ENCODE assay signal across 13 cellular contexts in genomic region chr4:183783933-183784622, GRCh38.
DNase-seq lines count a peak whose midpoint lies in the region; ATAC-seq, FAIRE-seq and TF ChIP-seq lines count a peak whose summit lies in the region.
"Had no signal": no experiment of that assay in that cellular context is flagged by ENCODE, and none has a peak within 500 bp of the region (broad histone marks: within the 10 kb centered on the region; RNA-seq: fewer than 3 reads in every experiment).

No MANE protein-coding gene starts in this region.

- TF ChIP-seq POLR2A in uterus (IDR thresholded peaks at IDR 0.05): no peak

- TF ChIP-seq CTCF in brain (conservative IDR thresholded peaks at IDR 0.05) (no peak), uterus (IDR thresholded peaks at IDR 0.05) (no peak)

- H3K9me3 ChIP-seq in right cardiac atrium (ENCODE audit: control insufficient read depth, low read length) (no peaks in the 10 kb centered on the region), small intestine (ENCODE audit: control insufficient read depth, low read depth) (no peaks in the 10 kb centered on the region), uterus (no peaks in the 10 kb centered on the region)
- H3K9me3 ChIP-seq: SJSA1 had no signal

- H3K27me3 Mint-ChIP-seq in brain: peaks cover 4% of the 10 kb centered on the region

- no peaks in the 10 kb centered on the region for H3K4me1 ChIP-seq in right cardiac atrium (ENCODE audit: control insufficient read depth, insufficient read depth, low read length)
- no peaks in the 10 kb centered on the region for H3K4me1 ChIP-seq in small intestine (ENCODE audit: control insufficient read depth in 2 of 2, insufficient read depth in 1 of 2, low read depth in 1 of 2, low read length in 1 of 2)
- H3K4me1 ChIP-seq in uterus: no peaks in the 10 kb centered on the region
- H3K4me1 ChIP-seq: SJSA1 had no signal

- DNase-seq in HCEC 1CT (peak; percentile 7), right cardiac atrium (peak in 2 of 3 donors; percentile 63 to 72), small intestine (peak; percentile 31), uterus (no peak), RPMI8226 (no peak), T1000 (lab: John Stamatoyannopoulos, UW) (no peak)
- no peak for DNase-seq in stimulated activated CD4-positive, alpha-beta T cell treated with anti-CD3 and anti-CD28 coated beads, Interleukin-2, amount 100 ng/mL, for 24 hours
- DNase-seq: CD4-positive, alpha-beta T cell; NCI-H524 had no signal

- H3K4me1 Mint-ChIP-seq in brain: peaks cover 18% of the 10 kb centered on the region

- 27% methylated on average over 7 of the region's 7 CpGs for WGBS in right cardiac atrium
- 8 to 32% (median 20%) methylated on average over 7 of the region's 7 CpGs for WGBS in small intestine, 3 donors

- H3K4me3 ChIP-seq in right cardiac atrium (ENCODE audit: low read length) (no peak overlapping the region), small intestine (ENCODE audit: low read depth in 1 of 2, low read length in 2 of 2) (no peak overlapping the region), uterus (no peak overlapping the region)
- H3K4me3 ChIP-seq: coronary artery, SJSA1 had no signal

- peak overlapping the region in 3 of 5 experiments; percentile 23 to 71 (median 68) for H3K27ac Mint-ChIP-seq in brain
- H3K27ac Mint-ChIP-seq: CD4-positive, alpha-beta T cell; natural killer cell treated with Interleukin-12 subunit alpha and Interleukin-12 subunit beta and Interleukin-15 and Interleukin-18, amount 100 ng/mL, for 72 hours had no signal

- H3K27me3 ChIP-seq in right cardiac atrium (ENCODE audit: control insufficient read depth, insufficient read depth): no peaks in the 10 kb centered on the region
- no peaks in the 10 kb centered on the region for H3K27me3 ChIP-seq in small intestine (ENCODE audit: control insufficient read depth in 2 of 2, insufficient read depth in 2 of 2, low read length in 2 of 2)
- no peaks in the 10 kb centered on the region for H3K27me3 ChIP-seq in uterus
- H3K27me3 ChIP-seq: SJSA1 had no signal

- peaks cover 0 to 6% (median 4%) of the 10 kb centered on the region in 5 experiments for H3K9me3 Mint-ChIP-seq in brain
- H3K9me3 Mint-ChIP-seq: CD4-positive, alpha-beta T cell; natural killer cell treated with Interleukin-12 subunit alpha and Interleukin-12 subunit beta and Interleukin-15 and Interleukin-18, amount 100 ng/mL, for 72 hours had no signal

- no peak for FAIRE-seq in small intestine (lab: Jason Lieb, UNC)

- H3K36me3 Mint-ChIP-seq in brain: peaks cover 3% of the 10 kb centered on the region
- H3K36me3 Mint-ChIP-seq: natural killer cell treated with Interleukin-12 subunit alpha and Interleukin-12 subunit beta and Interleukin-15 and Interleukin-18, amount 100 ng/mL, for 72 hours had no signal

- H3K27ac ChIP-seq in right cardiac atrium (ENCODE audit: low read length) (peak overlapping the region; percentile 32), small intestine (ENCODE audit: low read depth in 1 of 2, low read length in 1 of 2) (peak overlapping the region in 1 of 2 donors; percentile 80), uterus (peak overlapping the region in 1 of 2 donors; percentile 41)
- H3K27ac ChIP-seq: SJSA1 had no signal

- H3K36me3 ChIP-seq in small intestine (ENCODE audit: control insufficient read depth in 2 of 2, insufficient read depth in 2 of 2, low read length in 2 of 2) (no peaks in the 10 kb centered on the region), uterus (no peaks in the 10 kb centered on the region)
- H3K36me3 ChIP-seq: SJSA1 had no signal

- intact Hi-C loops in right cardiac atrium (cut with DNase I) (no loop called here), uterus (cut with DNase I; ENCODE audit: low total_unique reads) (no loop called here)

- H3K4me3 Mint-ChIP-seq in brain: peak overlapping the region in 1 of 5 experiments; percentile 16
- H3K4me3 Mint-ChIP-seq: CD4-positive, alpha-beta T cell; natural killer cell treated with Interleukin-12 subunit alpha and Interleukin-12 subunit beta and Interleukin-15 and Interleukin-18, amount 100 ng/mL, for 72 hours had no signal

- ATAC-seq in right cardiac atrium: peak; percentile 96 to 97
- ATAC-seq: natural killer cell treated with Interleukin-12 subunit alpha and Interleukin-12 subunit beta and Interleukin-15 and Interleukin-18, amount 100 ng/mL, for 72 hours had no signal

Comparison
In these comparisons a context has a peak if more than half of its experiments do, and no peak if none do; other contexts are left out.
1. DNase-seq: peak in HCEC 1CT (single experiment), right cardiac atrium (2 of 3) and small intestine (single experiment); none in uterus (0 of 2), RPMI8226 (single experiment), stimulated activated CD4-positive, alpha-beta T cell treated with anti-CD3 and anti-CD28 coated beads, Interleukin-2, amount 100 ng/mL, for 24 hours (0 of 2) and T1000 (single experiment).